ENCODE assay signal across 8 cellular contexts in the genomic region with DNA sequence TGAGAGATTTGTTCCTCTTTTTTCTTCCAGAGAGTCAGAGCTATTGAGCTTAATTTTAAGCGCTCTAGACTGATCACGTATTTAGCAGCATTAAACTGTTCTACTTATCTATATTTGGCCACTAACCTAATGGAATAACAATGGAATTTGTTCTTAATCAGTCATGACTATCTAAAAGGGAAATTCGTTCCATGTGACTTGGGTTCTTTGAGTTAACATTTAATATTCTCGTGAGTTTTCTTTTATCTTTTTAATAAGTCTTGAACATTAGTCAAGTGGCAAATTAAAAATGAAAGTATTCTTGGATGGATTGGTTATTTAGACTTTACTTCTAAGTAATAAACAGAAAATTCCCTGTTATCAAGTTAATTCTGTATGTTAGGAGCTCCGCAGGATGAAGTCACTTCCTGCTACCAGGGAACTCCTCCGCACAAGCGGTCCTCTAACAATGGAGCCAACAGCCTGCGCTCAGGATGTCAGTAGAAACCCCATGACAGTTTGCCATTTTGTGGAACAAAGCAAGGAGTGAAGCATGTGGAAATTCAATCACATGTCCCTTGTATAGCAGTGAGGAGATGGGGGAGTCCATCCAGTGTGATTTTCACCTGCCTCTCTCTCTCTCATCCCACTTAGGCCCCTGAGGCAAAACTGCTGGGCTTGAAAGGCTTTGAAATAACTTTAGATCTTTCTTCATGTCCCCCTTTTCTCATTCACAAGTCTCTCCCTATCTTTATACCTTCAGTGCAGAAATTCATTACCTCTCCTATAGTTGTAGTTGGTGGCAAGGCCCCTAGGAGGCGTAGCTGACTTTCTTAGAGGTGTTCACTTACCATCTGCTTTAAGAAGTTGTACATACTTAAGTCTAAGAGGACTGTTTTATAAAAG.
A peak's percentile ranks its signal among the peaks of the same experiment; 100 is the strongest.
DNase-seq lines count a peak whose midpoint lies in the region; ATAC-seq and TF ChIP-seq lines count a peak whose summit lies in the region.

No MANE protein-coding gene starts in this region.

- peak; percentile 19 for DNase-seq in COR-L47 (lab: John Stamatoyannopoulos, UW)
- peak; percentile 19 for DNase-seq in GM20000 (ENCODE audit: low spot score)
- DNase-seq in RKO (ENCODE audit: low spot score) = peak; percentile 30
- DNase-seq in fibroblast of peridontal ligament (ENCODE audit: extremely low read depth) = peak; percentile 25
- DNase-seq in stimulated activated CD4-positive, alpha-beta T cell treated with anti-CD3 and anti-CD28 coated beads, Interleukin-12 subunit alpha, Interleukin-12 subunit beta, amount 100 ng/mL, for 4 hours = peak; percentile 11
- no peak for DNase-seq in cerebellar nuclear complex (lab: John Stamatoyannopoulos, UW)

- ATAC-seq in GM21786 (IDR thresholded peaks at IDR 0.05; ENCODE audit: unreplicated experiment) (no peak), GM19328 (IDR thresholded peaks at IDR 0.05; ENCODE audit: unreplicated experiment) (no peak)

- peak; percentile 43 for TF ChIP-seq CTCF in GM20000 (IDR thresholded peaks at IDR 0.05; ENCODE audit: extremely low read depth, missing control alignments)

Comparison
In these comparisons a context has a peak if more than half of its experiments do, and no peak if none do; other contexts are left out.
1. DNase-seq: peak in COR-L47 (single experiment), GM20000 (single experiment), RKO (single experiment), fibroblast of peridontal ligament (single experiment) and stimulated activated CD4-positive, alpha-beta T cell treated with anti-CD3 and anti-CD28 coated beads, Interleukin-12 subunit alpha, Interleukin-12 subunit beta, amount 100 ng/mL, for 4 hours (single experiment); none in cerebellar nuclear complex (0 of 2).